ENCODE assay signal across 1 cellular context in the genomic region with DNA sequence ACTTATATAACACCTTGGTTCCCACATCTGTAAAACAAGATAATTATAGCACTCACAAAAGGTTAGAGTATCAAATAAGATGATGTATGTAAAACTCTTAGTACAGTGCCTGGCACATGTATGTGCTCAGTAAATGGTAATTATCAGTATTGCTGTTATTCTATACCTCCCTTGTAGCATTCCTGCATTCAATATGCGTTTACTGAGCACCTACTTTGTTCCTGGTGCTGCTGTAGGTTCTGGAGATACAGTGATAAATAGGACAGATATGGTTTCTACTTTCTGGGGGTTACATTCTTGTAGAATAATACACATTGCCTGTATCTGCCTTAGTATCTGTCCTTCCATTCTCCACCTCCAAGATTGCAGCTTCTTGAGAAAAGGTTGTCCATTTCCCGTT.
TF ChIP-seq lines count a peak whose summit lies in the region.

No MANE protein-coding gene starts in this region.

TF ChIP-seq in HEK293, 187 proteins besides CTCF, POLR2A, EP300 and RAD21 (continued from another document):
- TF ChIP-seq, protein P1, sequence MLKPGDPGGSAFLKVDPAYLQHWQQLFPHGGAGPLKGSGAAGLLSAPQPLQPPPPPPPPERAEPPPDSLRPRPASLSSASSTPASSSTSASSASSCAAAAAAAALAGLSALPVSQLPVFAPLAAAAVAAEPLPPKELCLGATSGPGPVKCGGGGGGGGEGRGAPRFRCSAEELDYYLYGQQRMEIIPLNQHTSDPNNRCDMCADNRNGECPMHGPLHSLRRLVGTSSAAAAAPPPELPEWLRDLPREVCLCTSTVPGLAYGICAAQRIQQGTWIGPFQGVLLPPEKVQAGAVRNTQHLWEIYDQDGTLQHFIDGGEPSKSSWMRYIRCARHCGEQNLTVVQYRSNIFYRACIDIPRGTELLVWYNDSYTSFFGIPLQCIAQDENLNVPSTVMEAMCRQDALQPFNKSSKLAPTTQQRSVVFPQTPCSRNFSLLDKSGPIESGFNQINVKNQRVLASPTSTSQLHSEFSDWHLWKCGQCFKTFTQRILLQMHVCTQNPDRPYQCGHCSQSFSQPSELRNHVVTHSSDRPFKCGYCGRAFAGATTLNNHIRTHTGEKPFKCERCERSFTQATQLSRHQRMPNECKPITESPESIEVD (tag by site-specific recombination; IDR thresholded peaks at IDR 0.05), result no peak
- TF ChIP-seq PRDM1 (tag by site-specific recombination; IDR thresholded peaks at IDR 0.05) (no peak), ZNF266 (tag by site-specific recombination; IDR thresholded peaks at IDR 0.05; ENCODE audit: low read depth) (no peak), ZNF510 (tag by site-specific recombination; IDR thresholded peaks at IDR 0.05; ENCODE audit: insufficient replicate concordance) (no peak), ZNF558 (tag by site-specific recombination; IDR thresholded peaks at IDR 0.05) (no peak), ZNF664 (tag by site-specific recombination; IDR thresholded peaks at IDR 0.05) (peak; percentile 94), KLF9 (tag by site-specific recombination; IDR thresholded peaks at IDR 0.05; ENCODE audit: low read depth) (no peak)
